In the genomic region with DNA sequence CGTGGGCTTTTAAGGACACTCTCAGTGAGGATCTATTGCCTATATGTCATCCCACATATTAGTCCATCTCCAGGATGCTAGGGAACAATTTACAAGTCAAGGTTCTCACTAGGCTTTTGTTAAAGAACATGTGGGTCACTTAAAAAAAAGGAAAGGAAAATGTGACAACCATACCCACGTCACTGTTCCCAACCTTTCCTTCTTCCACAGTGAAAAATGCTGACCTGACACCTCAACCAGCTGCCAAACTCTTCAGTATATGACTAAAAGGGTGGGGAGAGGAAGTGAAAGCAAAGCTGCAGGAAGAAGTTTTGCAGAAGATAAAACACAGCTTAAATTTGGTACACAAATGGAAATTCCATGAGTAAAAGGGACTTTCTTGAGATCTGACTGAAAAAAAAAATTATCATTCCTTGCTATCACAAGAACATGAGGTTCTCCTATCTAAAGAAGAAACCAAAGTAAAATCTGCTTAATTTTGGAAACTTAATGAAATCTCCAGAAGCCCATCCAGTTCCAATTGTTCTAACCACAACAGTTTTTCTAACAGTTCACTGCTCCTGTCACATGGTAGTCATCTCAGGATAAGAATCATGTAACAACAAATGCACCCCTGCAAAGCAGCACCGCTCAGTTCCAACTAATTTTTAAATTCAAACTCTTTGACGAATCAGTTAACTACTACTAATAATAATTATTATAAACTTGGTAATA, we compare ENCODE assay signal across 8 cellular contexts.
A peak's percentile ranks its signal among the peaks of the same experiment; 100 is the strongest.
DNase-seq lines count a peak whose midpoint lies in the region; ATAC-seq and TF ChIP-seq lines count a peak whose summit lies in the region.

No MANE protein-coding gene starts in this region.

- TF ChIP-seq CTCF in thoracic aorta (IDR thresholded peaks at IDR 0.05): no peak

- intact Hi-C loops in left colon (cut with DNase I, micrococcal nuclease): no loop called here

- peak; percentile 54 for ATAC-seq in GM18502 (IDR thresholded peaks at IDR 0.05; ENCODE audit: poor library complexity, unreplicated experiment)
- peak; percentile 67 for ATAC-seq in left colon
- ATAC-seq in thoracic aorta (ENCODE audit: insufficient number of reproducible peaks, low FRiP score, low read depth): peak; percentile 85

- no peaks in the 10 kb centered on the region for H3K36me3 Mint-ChIP-seq in IgD-negative memory B cell

- no peaks in the 10 kb centered on the region for H3K36me3 ChIP-seq in thoracic aorta

- H3K9me3 Mint-ChIP-seq in IgD-negative memory B cell: no peaks in the 10 kb centered on the region

- peak overlapping the region; percentile 83 to 93 (median 87) for H3K27ac Mint-ChIP-seq in IgD-negative memory B cell

- H3K27me3 Mint-ChIP-seq in IgD-negative memory B cell: no peaks in the 10 kb centered on the region

- peak overlapping the region in 3 of 4 donors; percentile 64 to 87 (median 64) for H3K4me3 Mint-ChIP-seq in IgD-negative memory B cell

- H3K4me3 ChIP-seq in thoracic aorta: no peak overlapping the region

- H3K27ac ChIP-seq in angular gyrus (ENCODE audit: low read depth, low read length) (peak overlapping the region; percentile 8), thoracic aorta (peak overlapping the region in 1 of 2 donors; percentile 28)

- peak in 1 of 2 donors; percentile 40 for DNase-seq in left colon
- peak; percentile 28 for DNase-seq in thoracic aorta (ENCODE audit: low spot score)
- no peak for DNase-seq in NCI-H1436 (lab: John Stamatoyannopoulos, UW)
- DNase-seq in NCI-H82 treated with DMSO at 0.1 percent for 48 hours (lab: John Stamatoyannopoulos, UW; ENCODE audit: unreplicated experiment): no peak
- no peak for DNase-seq in NCI-H187 (lab: John Stamatoyannopoulos, UW)

- no peaks in the 10 kb centered on the region for H3K27me3 ChIP-seq in thoracic aorta (replicated peaks; ENCODE audit: insufficient read depth)

- H3K9me3 ChIP-seq in thoracic aorta: no peaks in the 10 kb centered on the region

- peaks cover 0 to 16% of the 10 kb centered on the region in 2 donors for H3K4me1 ChIP-seq in thoracic aorta (ENCODE audit: control insufficient read depth in 1 of 2, low read depth in 2 of 2)

- peaks cover 45 to 50% (median 46%) of the 10 kb centered on the region in 3 donors for H3K4me1 Mint-ChIP-seq in IgD-negative memory B cell
